ENCODE assay signal across 17 cellular contexts in the genomic region with DNA sequence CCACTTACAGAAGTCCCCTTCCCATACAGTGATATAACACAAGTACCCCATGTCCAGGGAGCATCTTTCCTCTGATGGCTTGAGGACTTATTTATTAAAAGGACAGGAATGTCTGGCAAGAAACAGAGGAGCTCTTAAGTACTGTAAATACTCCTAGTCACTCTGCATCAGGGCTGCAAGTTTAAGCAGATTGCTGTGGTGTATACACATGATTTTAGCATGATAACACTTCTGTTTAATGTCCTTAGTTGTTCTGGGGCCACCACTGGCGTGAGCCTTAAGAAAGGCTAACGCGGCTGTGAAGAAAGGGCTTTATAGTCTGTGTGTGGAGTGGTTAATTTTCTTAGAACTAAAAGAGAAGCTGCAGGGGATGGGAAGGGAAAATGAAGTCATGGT.
DNase-seq lines count a peak whose midpoint lies in the region; ATAC-seq and TF ChIP-seq lines count a peak whose summit lies in the region.
"Had no signal": no experiment of that assay in that cellular context is flagged by ENCODE, and none has a peak within 500 bp of the region (broad histone marks: within the 10 kb centered on the region; RNA-seq: fewer than 3 reads in every experiment).

No MANE protein-coding gene starts in this region.

- H3K27me3 ChIP-seq in HUES48 (ENCODE audit: control insufficient read depth, insufficient read depth, low read length) (no peaks in the 10 kb centered on the region), duodenal mucosa (ENCODE audit: control insufficient read depth in 1 of 2, insufficient read depth in 2 of 2, low read length in 2 of 2) (no peaks in the 10 kb centered on the region), osteoblast (ENCODE audit: insufficient read depth, low read length) (no peaks in the 10 kb centered on the region)
- H3K27me3 ChIP-seq: colonic mucosa, thyroid gland had no signal

- TF ChIP-seq CTCF in AG10803 (conservative IDR thresholded peaks at IDR 0.05; ENCODE audit: low read length) (no peak), osteoblast (IDR thresholded peaks at IDR 0.05; ENCODE audit: extremely low read depth, low read depth, low read length) (no peak)

- H3K27ac ChIP-seq in HUES48 (ENCODE audit: low read depth, low read length) = peak overlapping the region; percentile 3
- H3K27ac ChIP-seq in duodenal mucosa (ENCODE audit: low read depth, low read length) = peak overlapping the region; percentile 23
- H3K27ac ChIP-seq in osteoblast (ENCODE audit: low read depth, low read length) = peak overlapping the region; percentile 69
- H3K27ac ChIP-seq: thyroid gland had no signal

- H3K9ac ChIP-seq in HUES48 (ENCODE audit: low read depth, low read length) (no peak overlapping the region), duodenal mucosa (ENCODE audit: low read depth in 1 of 2, low read length in 2 of 2) (peak overlapping the region in 1 of 2 donors; percentile 24)

- no peaks in the 10 kb centered on the region for H3K36me3 ChIP-seq in HUES48 (ENCODE audit: control insufficient read depth, insufficient read depth, low read length)
- H3K36me3 ChIP-seq in duodenal mucosa (ENCODE audit: control insufficient read depth in 1 of 2, insufficient read depth in 2 of 2, low read length in 2 of 2) = peaks cover 0 to 7% of the 10 kb centered on the region in 2 donors
- no peaks in the 10 kb centered on the region for H3K36me3 ChIP-seq in osteoblast (ENCODE audit: insufficient read depth, low read length)
- H3K36me3 ChIP-seq: colonic mucosa, thyroid gland had no signal

- peak overlapping the region; percentile 62 for H3K4me2 ChIP-seq in osteoblast (ENCODE audit: insufficient read depth, low read length)

- H3K9me3 ChIP-seq in HUES48 (ENCODE audit: control insufficient read depth, insufficient read depth, low read length) (no peaks in the 10 kb centered on the region), duodenal mucosa (ENCODE audit: control insufficient read depth in 1 of 2, low read length in 2 of 2) (no peaks in the 10 kb centered on the region), osteoblast (ENCODE audit: low read depth, low read length) (no peaks in the 10 kb centered on the region)
- H3K9me3 ChIP-seq: colonic mucosa, thyroid gland had no signal

- H2AFZ ChIP-seq in osteoblast (ENCODE audit: low read length) = no peak overlapping the region

- H3K4me1 ChIP-seq in HUES48 (ENCODE audit: control insufficient read depth, insufficient read depth, low read length) = peaks cover 22% of the 10 kb centered on the region
- H3K4me1 ChIP-seq in duodenal mucosa (ENCODE audit: control insufficient read depth in 1 of 2, insufficient read depth in 2 of 2, low read length in 2 of 2) = peaks cover 18 to 30% of the 10 kb centered on the region in 2 donors
- peaks cover 45% of the 10 kb centered on the region for H3K4me1 ChIP-seq in osteoblast (ENCODE audit: insufficient read depth, low read length)
- H3K4me1 ChIP-seq: colonic mucosa had no signal

- H3K4me3 ChIP-seq in AG10803 (ENCODE audit: low read length) (no peak overlapping the region), HUES48 (ENCODE audit: low read depth, low read length) (no peak overlapping the region), duodenal mucosa (ENCODE audit: low read depth in 1 of 2, low read length in 2 of 2) (no peak overlapping the region), osteoblast (ENCODE audit: insufficient read depth, low read length) (no peak overlapping the region)
- H3K4me3 ChIP-seq: colonic mucosa, thyroid gland had no signal

- ATAC-seq in activated CD4-positive, CD25-positive, alpha-beta regulatory T cell treated with anti-CD3 and anti-CD28 coated beads, Interleukin-2, amount 50 U/mL, for 24 hours = no peak
- ATAC-seq: activated T-cell treated with anti-CD3 and anti-CD28 coated beads, Interleukin-2, amount 50 U/mL, for 72 hours; natural killer cell had no signal

- DNase-seq in AG10803 (ENCODE audit: low read depth) (peak; percentile 38), osteoblast (ENCODE audit: insufficient read length, low spot score, missing footprints) (no peak), middle frontal gyrus (ENCODE audit: extremely low spot score, low spot score) (no peak), NCI-H526 (lab: John Stamatoyannopoulos, UW) (no peak), NCI-H1436 (lab: John Stamatoyannopoulos, UW) (no peak)
- DNase-seq: activated CD4-positive, alpha-beta T cell treated with anti-CD3 and anti-CD28 coated beads for 4 hours; activated T-cell treated with anti-CD3 and anti-CD28 coated beads, Interleukin-2, amount 50 U/mL, for 72 hours; colonic mucosa; natural killer cell; NCI-H2107; NCI-H69; stimulated activated CD4-positive, alpha-beta T cell treated with anti-CD3 and anti-CD28 coated beads, Interleukin-4, amount 100 ng/mL, for 24 hours; T-helper 2 cell; thyroid gland had no signal

- peaks cover 92% of the 10 kb centered on the region for H3K79me2 ChIP-seq in osteoblast (ENCODE audit: insufficient read depth, low read length)

- H4K20me1 ChIP-seq in osteoblast (ENCODE audit: insufficient read depth, low read length) = peaks cover 65% of the 10 kb centered on the region

Comparison
In these comparisons a context has a peak if more than half of its experiments do, and no peak if none do; other contexts are left out.
1. H3K27ac ChIP-seq: peak in every context shown above with its lines; median percentile 69 in osteoblast; 23 in duodenal mucosa; 3 in HUES48.